Comparison of ENCODE assay signal across 8 cellular contexts in the genomic region with DNA sequence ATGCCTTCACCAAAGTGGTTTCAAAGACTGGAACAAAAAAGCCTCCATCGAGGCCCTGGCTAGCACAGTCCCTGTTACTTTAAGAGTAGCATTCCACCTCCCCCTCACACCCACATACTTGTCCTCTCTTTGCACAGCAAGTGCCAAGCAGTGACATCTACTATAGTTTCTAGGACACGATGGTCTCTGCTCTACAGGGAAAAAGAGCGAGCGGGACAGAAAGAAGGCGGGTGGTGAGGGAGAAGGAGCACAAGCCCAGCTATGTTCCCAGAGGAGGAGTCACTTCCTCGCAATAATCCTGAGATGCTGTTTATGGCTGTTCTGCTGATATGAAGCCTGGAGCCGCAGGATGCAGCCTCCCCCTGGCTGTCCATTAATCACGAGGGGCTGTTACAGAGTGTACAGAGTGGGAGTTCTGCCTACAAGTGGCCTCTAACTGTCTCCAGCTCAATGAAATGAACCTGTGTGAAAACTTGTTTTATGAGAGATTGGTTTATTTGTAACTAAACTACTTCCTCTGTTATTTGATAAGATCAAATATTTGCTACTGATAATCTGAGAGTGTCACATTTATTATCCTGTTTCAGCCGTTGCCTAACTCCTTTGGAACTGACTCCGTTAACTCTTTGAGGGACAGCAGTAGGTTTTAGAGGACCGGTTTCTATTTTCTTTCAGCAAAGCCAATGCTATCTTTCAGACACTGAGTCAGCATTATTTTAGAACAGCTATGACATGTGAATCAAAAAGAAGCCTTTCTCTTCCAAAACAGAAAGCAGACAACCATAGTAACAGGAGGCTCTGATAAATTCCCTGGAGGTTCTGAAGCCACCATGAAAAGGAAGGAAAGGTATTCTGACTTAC.
DNase-seq lines count a peak whose midpoint lies in the region; ATAC-seq and TF ChIP-seq lines count a peak whose summit lies in the region.

No MANE protein-coding gene starts in this region.

- H3K36me3 Mint-ChIP-seq in endodermal cell (ENCODE audit: low read depth) (no peaks in the 10 kb centered on the region), mesothelial cell of epicardium (no peaks in the 10 kb centered on the region), immature natural killer cell (no peaks in the 10 kb centered on the region)

- no peak overlapping the region for H3K9ac ChIP-seq in endodermal cell (ENCODE audit: extremely low read depth, low read length, poor library complexity, severe bottlenecking)

- peaks cover 37% of the 10 kb centered on the region for H3K4me1 Mint-ChIP-seq in endodermal cell
- H3K4me1 Mint-ChIP-seq in mesothelial cell of epicardium, result peaks cover 29% of the 10 kb centered on the region
- no peaks in the 10 kb centered on the region for H3K4me1 Mint-ChIP-seq in immature natural killer cell

- H3K27me3 Mint-ChIP-seq in endodermal cell (ENCODE audit: insufficient read depth), result no peaks in the 10 kb centered on the region
- H3K27me3 Mint-ChIP-seq in mesothelial cell of epicardium (ENCODE audit: low read depth), result peaks cover 7% of the 10 kb centered on the region
- H3K27me3 Mint-ChIP-seq in immature natural killer cell (ENCODE audit: low read depth in 3 of 3), result peaks cover 0 to 8% (median 2%) of the 10 kb centered on the region in 3 donors

- peaks cover 11% of the 10 kb centered on the region for H3K4me1 ChIP-seq in endodermal cell (ENCODE audit: control insufficient read depth, insufficient read depth, low read length)
- peaks cover 0 to 1% of the 10 kb centered on the region in 2 donors for H3K4me1 ChIP-seq in aorta (ENCODE audit: control insufficient read depth in 1 of 2, insufficient read depth in 2 of 2, low read length in 2 of 2)

- TF ChIP-seq CTCF in AG10803 (conservative IDR thresholded peaks at IDR 0.05; ENCODE audit: low read length) (no peak), endodermal cell (conservative IDR thresholded peaks at IDR 0.05) (no peak), mesothelial cell of epicardium (IDR thresholded peaks at IDR 0.05; ENCODE audit: unreplicated experiment) (no peak)

- H3K27ac ChIP-seq in endodermal cell (ENCODE audit: low read depth, low read length) (peak overlapping the region; percentile 84), aorta (ENCODE audit: low read depth in 1 of 2, low read length in 2 of 2) (peak overlapping the region; percentile 66 to 84)

- DNase-seq in AG10803 (ENCODE audit: low read depth), result peak; percentile 38
- peak; percentile 13 for DNase-seq in NCI-H748 treated with DMSO at 0.1 percent for 48 hours (lab: John Stamatoyannopoulos, UW)
- DNase-seq in endodermal cell, result peak; percentile 61
- DNase-seq in mesothelial cell of epicardium (ENCODE audit: low spot score in 2 of 2, unreplicated experiment in 2 of 2), result peak; percentile 29 to 58
- peak in 1 of 2 donors; percentile 55 for DNase-seq in aorta
- no peak for DNase-seq in immature natural killer cell
- DNase-seq in DMS 273 treated with DMSO at 0.1 percent for 48 hours (lab: John Stamatoyannopoulos, UW), result no peak

- H3K4me3 ChIP-seq in AG10803 (ENCODE audit: low read length) (peak overlapping the region; percentile 43), endodermal cell (ENCODE audit: low read length) (no peak overlapping the region), aorta (ENCODE audit: low read length in 2 of 2) (peak overlapping the region; percentile 0 to 21)

- no peaks in the 10 kb centered on the region for H3K9me3 Mint-ChIP-seq in endodermal cell
- no peaks in the 10 kb centered on the region for H3K9me3 Mint-ChIP-seq in mesothelial cell of epicardium
- H3K9me3 Mint-ChIP-seq in immature natural killer cell, result no peaks in the 10 kb centered on the region

- intact Hi-C loops in aorta (cut with DNase I), result loop anchor here (5.0 to 10.0 kb wide), 6 partner anchors 46 to 358 kb away; no protein-coding TSS in a partner anchor

- H3K27me3 ChIP-seq in endodermal cell (ENCODE audit: control insufficient read depth, insufficient read depth, low read length, poor library complexity, severe bottlenecking) (no peaks in the 10 kb centered on the region), aorta (ENCODE audit: control insufficient read depth in 1 of 2, insufficient read depth in 2 of 2, low read length in 1 of 2) (no peaks in the 10 kb centered on the region)

- WGBS in endodermal cell (ENCODE audit: insufficient coverage in 1 of 2, insufficient read length in 1 of 2), 2 experiments, result 26 to 49% methylated on average over 6 to 11 of the region's 11 CpGs
- 3% methylated on average over 11 of the region's 11 CpGs for WGBS in aorta, 2 donors

- H3K9me3 ChIP-seq in endodermal cell (ENCODE audit: control insufficient read depth, low read length), result no peaks in the 10 kb centered on the region
- no peaks in the 10 kb centered on the region for H3K9me3 ChIP-seq in aorta (ENCODE audit: control insufficient read depth, low read length)

- H3K36me3 ChIP-seq in endodermal cell (ENCODE audit: control insufficient read depth, insufficient read depth, low read length), result no peaks in the 10 kb centered on the region
- no peaks in the 10 kb centered on the region for H3K36me3 ChIP-seq in aorta (ENCODE audit: control insufficient read depth in 1 of 2, insufficient read depth in 2 of 2, low read length in 1 of 2)

- H3K4me3 Mint-ChIP-seq in endodermal cell (no peak overlapping the region), mesothelial cell of epicardium (peak overlapping the region; percentile 20), immature natural killer cell (no peak overlapping the region)

- ATAC-seq in aorta (ENCODE audit: low FRiP score) (peak; percentile 81), GM19023 (IDR thresholded peaks at IDR 0.05; ENCODE audit: unreplicated experiment) (no peak)

- H3K27ac Mint-ChIP-seq in endodermal cell (peak overlapping the region; percentile 74), mesothelial cell of epicardium (peak overlapping the region; percentile 70), immature natural killer cell (no peak overlapping the region)

Comparison
In these comparisons a context has a peak if more than half of its experiments do, and no peak if none do; other contexts are left out.
1. DNase-seq: peak in AG10803 (single experiment), NCI-H748 treated with DMSO at 0.1 percent for 48 hours (single experiment), endodermal cell (single experiment) and mesothelial cell of epicardium (2 of 2); none in immature natural killer cell (0 of 3) and DMS 273 treated with DMSO at 0.1 percent for 48 hours (single experiment).
2. H3K27ac Mint-ChIP-seq: peak in endodermal cell (single experiment) and mesothelial cell of epicardium (single experiment); none in immature natural killer cell (0 of 6).